Comparison of ENCODE assay signal across 8 cellular contexts in genomic region chr19:46601318-46602224, GRCh38. TPM values are rescaled to one million over a fixed set of nuclear protein-coding genes. Genes with fewer than 3 reads are reported as not detected.
DNase-seq lines count a peak whose midpoint lies in the region; ATAC-seq, FAIRE-seq and TF ChIP-seq lines count a peak whose summit lies in the region.

Gene CALM3 (plus strand): TSS chr19:46601330. CDS start chr19:46601435, 105 bp downstream.

- H3K27ac ChIP-seq in endothelial cell of umbilical vein (ENCODE audit: insufficient read depth, low read depth, low read length): peak within 1 kb of the TSS; percentile 93

- H3K9ac ChIP-seq in endothelial cell of umbilical vein (replicated peaks; ENCODE audit: extremely low read depth, insufficient read depth, low read length): peak within 1 kb of the TSS; percentile 96

- dilution Hi-C loops in endothelial cell of umbilical vein (cut with MboI; ENCODE audit: extremely low pct_ligation_motif_present, low sequenced_read_pairs): no loop called here

- H3K9me1 ChIP-seq in endothelial cell of umbilical vein (replicated peaks; ENCODE audit: control insufficient read depth, extremely low read depth, insufficient read depth, low read length): no peaks in the 10 kb centered on the region

- H3K4me1 ChIP-seq in endothelial cell of umbilical vein (ENCODE audit: control insufficient read depth, extremely low read depth, insufficient read depth, low read length): peaks cover 13% of the 10 kb centered on the region

- no peak for TF ChIP-seq CTCF in endothelial cell of umbilical vein (IDR thresholded peaks at IDR 0.05; ENCODE audit: extremely low read depth in 1 of 2, insufficient read depth in 1 of 2, low read depth in 1 of 2, low read length in 2 of 2)

- BruUV-seq in endothelial cell of umbilical vein (replicated peaks; lab: Mats Ljungman, UMichigan): TSS peak; percentile 59

- TF ChIP-seq POLR2A in endothelial cell of umbilical vein (IDR thresholded peaks at IDR 0.05; ENCODE audit: low read depth, low read length): peak; percentile 81

- CTCF ChIA-PET in endothelial cell of umbilical vein (lab: Charles Lee): interaction anchor here (1.2 to 2.6 kb wide), 6 partner anchors 9 to 72 kb away, joined by 5 to 17 read pairs (median 6); partner anchors contain the start of gene DACT3

- POLR2A ChIA-PET in endothelial cell of umbilical vein (lab: Charles Lee): interaction anchor here (0.5 to 1.1 kb wide), 2 partner anchors 16 to 44 kb away, joined by 4 to 8 read pairs; no protein-coding TSS in a partner anchor

- intact Hi-C loops in endothelial cell of umbilical vein (cut with micrococcal nuclease): loop anchor here (1.0 kb wide), 1 partner anchor 61 kb away; no protein-coding TSS in a partner anchor

- no peak for ATAC-seq in HG03175 (IDR thresholded peaks at IDR 0.05; ENCODE audit: unreplicated experiment)

- H3K4me3 ChIP-seq in endothelial cell of umbilical vein (replicated peaks in 1 of 3; ENCODE audit: insufficient read depth in 1 of 3, low read depth in 1 of 3, low read length in 3 of 3): peak within 1 kb of the TSS; percentile 98 to 100 (median 99)

- peak within 1 kb of the TSS; percentile 68 for H2AFZ ChIP-seq in endothelial cell of umbilical vein (ENCODE audit: low read depth, low read length)

- H3K79me2 ChIP-seq in endothelial cell of umbilical vein (ENCODE audit: control insufficient read depth, insufficient read depth, low read length): peaks cover 50% of the 10 kb centered on the region

- H3K4me2 ChIP-seq in endothelial cell of umbilical vein (ENCODE audit: insufficient read depth, low read length): peak within 1 kb of the TSS; percentile 53

- H3K27me3 ChIP-seq in endothelial cell of umbilical vein (ENCODE audit: control insufficient read depth in 2 of 2, insufficient read depth in 2 of 2, low read length in 2 of 2): peaks cover 0 to 3% of the 10 kb centered on the region in 2 experiments

- H3K36me3 ChIP-seq in endothelial cell of umbilical vein (ENCODE audit: control insufficient read depth in 2 of 2, extremely low read depth in 1 of 2, insufficient read depth in 2 of 2, low read length in 2 of 2): peaks cover 0 to 13% of the 10 kb centered on the region in 2 experiments

- DNase-seq in NCI-H510A treated with DMSO at 0.1 percent for 48 hours (lab: John Stamatoyannopoulos, UW): peak; percentile 29
- no peak for DNase-seq in NCI-H510A (lab: John Stamatoyannopoulos, UW)
- no peak for DNase-seq in RPMI7951 (ENCODE audit: low read depth)
- peak; percentile 33 for DNase-seq in endothelial cell of umbilical vein (ENCODE audit: low read depth, low spot score)
- DNase-seq in myocyte (ENCODE audit: low read depth): no peak
- DNase-seq in HuH-7.5 (ENCODE audit: low spot score): no peak
- no peak for DNase-seq in NK-92 (lab: John Stamatoyannopoulos, UW; ENCODE audit: unreplicated experiment)

- no peaks in the 10 kb centered on the region for H4K20me1 ChIP-seq in endothelial cell of umbilical vein (replicated peaks; ENCODE audit: control insufficient read depth, extremely low read depth, insufficient read depth, low read length)

- H3K9me3 ChIP-seq in endothelial cell of umbilical vein (replicated peaks; ENCODE audit: control insufficient read depth, insufficient read depth, low read length): no peaks in the 10 kb centered on the region

- no peak for FAIRE-seq in endothelial cell of umbilical vein (lab: Jason Lieb, UNC)

TF ChIP-seq in endothelial cell of umbilical vein, 7 proteins besides CTCF, POLR2A, EP300 and RAD21:
- no peak for TF ChIP-seq MYC (IDR thresholded peaks at IDR 0.05; ENCODE audit: low read depth, low read length)
- peak; percentile 48 for TF ChIP-seq POLR2AphosphoS5 (IDR thresholded peaks at IDR 0.05; ENCODE audit: insufficient read depth, low read depth, low read length)

RNA-seq across cellular contexts. Expression of gene CALM3, which starts in this region (rescaled TPM):
- 173 and 174 TPM in 2 replicates for total RNA-seq in RPMI7951 (2014; rRNA removed; shearing (Covaris generic))
- total RNA-seq in endothelial cell of umbilical vein: 305 and 351 TPM in 2 replicates
- 328 and 425 TPM in 2 replicates for polyA plus RNA-seq in endothelial cell of umbilical vein
- polyA plus RNA-seq in endothelial cell of umbilical vein (2011; cell fraction: cytosol; rRNA removed): 517 and 647 TPM in 2 replicates
- polyA plus RNA-seq in endothelial cell of umbilical vein (2011; cell fraction: nucleus; rRNA removed): 277 and 398 TPM in 2 replicates
- polyA plus RNA-seq in endothelial cell of umbilical vein (2012): 409 and 426 TPM in 2 replicates
- polyA minus RNA-seq in endothelial cell of umbilical vein: 289 and 292 TPM in 2 replicates
- polyA minus RNA-seq in endothelial cell of umbilical vein (2011; cell fraction: cytosol; rRNA and poly(A)+ RNA removed): 34.8 TPM
- polyA minus RNA-seq in endothelial cell of umbilical vein (2011; cell fraction: nucleus; rRNA and poly(A)+ RNA removed): 41.3 and 50.8 TPM in 2 replicates
- 85.6 and 87.7 TPM in 2 replicates for total RNA-seq in myocyte
- 209 TPM for polyA plus RNA-seq in myocyte (2012)

Comparison
In these comparisons a context has a peak if more than half of its experiments do, and no peak if none do; other contexts are left out.
1. DNase-seq: peak in NCI-H510A treated with DMSO at 0.1 percent for 48 hours (single experiment) and endothelial cell of umbilical vein (single experiment); none in NCI-H510A (single experiment), RPMI7951 (single experiment), myocyte (single experiment), HuH-7.5 (single experiment) and NK-92 (single experiment).